ENCODE assay signal across 9 cellular contexts in genomic region chr3:169390310-169390731, GRCh38.
DNase-seq lines count a peak whose midpoint lies in the region; ATAC-seq and TF ChIP-seq lines count a peak whose summit lies in the region.
"Had no signal": no experiment of that assay in that cellular context is flagged by ENCODE, and none has a peak within 500 bp of the region (broad histone marks: within the 10 kb centered on the region; RNA-seq: fewer than 3 reads in every experiment).

No MANE protein-coding gene starts in this region.

- TF ChIP-seq CTCF in AG10803 (conservative IDR thresholded peaks at IDR 0.05; ENCODE audit: low read length), result peak; percentile 29; the same call in 1 of the 2 replicates

- DNase-seq in AG10803 (ENCODE audit: low read depth) (peak; percentile 4), dermis microvascular lymphatic vessel endothelial cell (ENCODE audit: low read depth in 2 of 2) (peak; percentile 3 to 39), GF-D8 (lab: John Stamatoyannopoulos, UW) (no peak), MV-4-11 (lab: John Stamatoyannopoulos, UW) (no peak), NCI-H128 (lab: John Stamatoyannopoulos, UW; ENCODE audit: unreplicated experiment) (no peak)
- DNase-seq: stimulated activated naive B cell treated with anti-CD40 and anti-IgM and Interleukin-4, amounts not matched to agents 10 μg/mL and 1 μg/mL and 100 μg/mL, for 72 hours had no signal

- H3K4me3 ChIP-seq in AG10803 (ENCODE audit: low read length), result no peak overlapping the region

- peak; percentile 84 for ATAC-seq in GM21381 (IDR thresholded peaks at IDR 0.05; ENCODE audit: unreplicated experiment)
- peak; percentile 61 for ATAC-seq in HG03575 (IDR thresholded peaks at IDR 0.05; ENCODE audit: extremely low read depth, insufficient number of reproducible peaks, low FRiP score, unreplicated experiment)
- ATAC-seq in HG03039 (IDR thresholded peaks at IDR 0.05; ENCODE audit: unreplicated experiment), result no peak

Comparison
In these comparisons a context has a peak if more than half of its experiments do, and no peak if none do; other contexts are left out.
1. DNase-seq: peak in AG10803 (single experiment) and dermis microvascular lymphatic vessel endothelial cell (2 of 2); none in GF-D8 (single experiment), MV-4-11 (single experiment) and NCI-H128 (single experiment).